In genomic region chr21:35896060-35896459, GRCh38 we compare ENCODE assay signal across 28 cellular contexts.
DNase-seq lines count a peak whose midpoint lies in the region; ATAC-seq and TF ChIP-seq lines count a peak whose summit lies in the region.
"Had no signal": no experiment of that assay in that cellular context is flagged by ENCODE, and none has a peak within 500 bp of the region (broad histone marks: within the 10 kb centered on the region; RNA-seq: fewer than 3 reads in every experiment).

No MANE protein-coding gene starts in this region.

- WGBS in adrenal gland, 4 donors = 76 to 87% (median 85%) methylated on average over 3 of the region's 3 CpGs

- H3K36me3 ChIP-seq in adrenal gland (replicated peaks in 1 of 2) = no peaks in the 10 kb centered on the region
- H3K36me3 ChIP-seq: vagina, WERI-Rb-1 had no signal

- H3K4me3 ChIP-seq in adrenal gland = no peak overlapping the region
- H3K4me3 ChIP-seq: testis, vagina had no signal

- TF ChIP-seq CTCF in GM13977 (IDR thresholded peaks at IDR 0.05; ENCODE audit: extremely low read depth, insufficient read depth, missing control alignments) (no peak), adrenal gland (IDR thresholded peaks at IDR 0.05) (no peak)

- peak; percentile 59 for ATAC-seq in GM21423 (IDR thresholded peaks at IDR 0.05; ENCODE audit: unreplicated experiment)
- ATAC-seq in HG03066 (IDR thresholded peaks at IDR 0.05; ENCODE audit: low read depth, unreplicated experiment) = peak; percentile 58
- ATAC-seq: activated T-helper 17 cell treated with anti-CD3 and anti-CD28 coated beads, Interleukin-2, amount 50 U/mL, for 72 hours; CD8-positive, alpha-beta T cell; esophagus mucosa; natural killer cell had no signal

- H3K4me3 Mint-ChIP-seq in activated CD4-positive, alpha-beta T cell treated with anti-CD3 and anti-CD28 coated beads, Interleukin-2, amount 10 ng/mL, durations not matched to agents 24 days and 14 days = no peak overlapping the region
- H3K4me3 Mint-ChIP-seq: activated T-helper 17 cell treated with anti-CD3 and anti-CD28 coated beads, Interleukin-2, amount 50 U/mL, for 72 hours; brain; CD8-positive, alpha-beta T cell; natural killer cell had no signal

- H3K27ac ChIP-seq in adrenal gland = no peak overlapping the region
- H3K27ac ChIP-seq: testis, vagina, WERI-Rb-1 had no signal

- H3K9me3 ChIP-seq in adrenal gland (replicated peaks in 1 of 3) = no peaks in the 10 kb centered on the region
- H3K9me3 ChIP-seq: testis, vagina had no signal

- H3K9me3 Mint-ChIP-seq in activated CD4-positive, alpha-beta T cell treated with anti-CD3 and anti-CD28 coated beads, Interleukin-2, amount 10 ng/mL, durations not matched to agents 24 days and 14 days = no peaks in the 10 kb centered on the region
- H3K9me3 Mint-ChIP-seq: activated T-helper 17 cell treated with anti-CD3 and anti-CD28 coated beads, Interleukin-2, amount 50 U/mL, for 72 hours; brain; CD8-positive, alpha-beta T cell; natural killer cell had no signal

- no peak for TF ChIP-seq POLR2A in adrenal gland (IDR thresholded peaks at IDR 0.05)

- H3K36me3 Mint-ChIP-seq in activated CD4-positive, alpha-beta T cell treated with anti-CD3 and anti-CD28 coated beads, Interleukin-2, amount 10 ng/mL, durations not matched to agents 24 days and 14 days (ENCODE audit: low read depth) = no peaks in the 10 kb centered on the region
- H3K36me3 Mint-ChIP-seq: brain; CD8-positive, alpha-beta T cell; natural killer cell had no signal

- H3K27me3 ChIP-seq in adrenal gland = no peaks in the 10 kb centered on the region
- H3K27me3 ChIP-seq: testis, vagina had no signal

- intact Hi-C loops in adrenal gland (cut with DNase I) = no loop called here
- intact Hi-C loops in activated CD4-positive, alpha-beta T cell treated with anti-CD3 and anti-CD28 coated beads, Interleukin-2, amount 10 ng/mL, durations not matched to agents 24 days and 14 days (cut with micrococcal nuclease) = no loop called here

- H3K27me3 Mint-ChIP-seq in activated CD4-positive, alpha-beta T cell treated with anti-CD3 and anti-CD28 coated beads, Interleukin-2, amount 10 ng/mL, durations not matched to agents 24 days and 14 days = peaks cover 6% of the 10 kb centered on the region
- H3K27me3 Mint-ChIP-seq: brain had no signal

- in situ Hi-C loops in GM13977 (cut with MboI; ENCODE audit: low pct_unique_long_range_greater_than_20kb, low sequenced_read_pairs, unreplicated experiment) = no loop called here

- DNase-seq in GM13977 (ENCODE audit: low spot score) (peak; percentile 54), DMS79 (lab: John Stamatoyannopoulos, UW) (no peak), NCI-H2196 treated with DMSO at 0.1 percent for 48 hours (lab: John Stamatoyannopoulos, UW; ENCODE audit: unreplicated experiment) (no peak), adrenal gland (no peak)
- DNase-seq in activated CD4-positive, alpha-beta T cell treated with anti-CD3 and anti-CD28 coated beads, Interleukin-2, amount 10 ng/mL, durations not matched to agents 24 days and 14 days = no peak
- DNase-seq: activated CD8-positive, alpha-beta memory T cell treated with anti-CD3 and anti-CD28 coated beads, Interleukin-2, amount 50 U/mL, for 4 hours; CD8-positive, alpha-beta T cell; DMS53; effector memory CD4-positive, alpha-beta T cell; foreskin melanocyte; HCEC 1CT; hippocampal formation; midbrain; natural killer cell; NCI-H1105 treated with DMSO at 0.1 percent for 48 hours; NCI-H2081; NCI-H524; stimulated activated CD4-positive, alpha-beta T cell treated with anti-CD3 and anti-CD28 coated beads, Interleukin-2, amount 100 ng/mL, for 48 hours; stimulated activated naive CD4-positive, alpha-beta T cell; T-helper 2 cell; testis; WERI-Rb-1 had no signal

- no peaks in the 10 kb centered on the region for H3K4me1 ChIP-seq in adrenal gland (replicated peaks in 1 of 2)
- H3K4me1 ChIP-seq: testis, vagina had no signal

- H3K27ac Mint-ChIP-seq in activated CD4-positive, alpha-beta T cell treated with anti-CD3 and anti-CD28 coated beads, Interleukin-2, amount 10 ng/mL, durations not matched to agents 24 days and 14 days = no peak overlapping the region
- H3K27ac Mint-ChIP-seq: activated T-helper 17 cell treated with anti-CD3 and anti-CD28 coated beads, Interleukin-2, amount 50 U/mL, for 72 hours; brain; CD8-positive, alpha-beta T cell; natural killer cell had no signal

- H3K4me1 Mint-ChIP-seq in activated CD4-positive, alpha-beta T cell treated with anti-CD3 and anti-CD28 coated beads, Interleukin-2, amount 10 ng/mL, durations not matched to agents 24 days and 14 days = no peaks in the 10 kb centered on the region
- H3K4me1 Mint-ChIP-seq: activated T-helper 17 cell treated with anti-CD3 and anti-CD28 coated beads, Interleukin-2, amount 50 U/mL, for 72 hours; brain; natural killer cell had no signal
